Comparison of ENCODE assay signal across 8 cellular contexts in genomic region chr3:179563298-179563934, GRCh38. TPM values are rescaled to one million over a fixed set of nuclear protein-coding genes. Genes with fewer than 3 reads are reported as not detected.
DNase-seq lines count a peak whose midpoint lies in the region; ATAC-seq and TF ChIP-seq lines count a peak whose summit lies in the region.

No MANE protein-coding gene starts in this region.

- H3K4me2 ChIP-seq in OCI-LY7 (ENCODE audit: low read length) = peak overlapping the region; percentile 89

- CTCF ChIA-PET in OCI-LY7 (lab: Charles Lee; ENCODE audit: unreplicated experiment) = interaction anchor here (1.2 kb wide), 1 partner anchor 242 kb away, joined by 5 read pairs; no protein-coding TSS in a partner anchor

- H3K4me1 ChIP-seq in OCI-LY7 (ENCODE audit: insufficient read depth, low read length, poor library complexity, severe bottlenecking) (peaks cover 39% of the 10 kb centered on the region), muscle layer of duodenum (ENCODE audit: control insufficient read depth in 1 of 2, insufficient read depth in 2 of 2, low read length in 2 of 2) (peaks cover 7 to 10% of the 10 kb centered on the region in 2 donors)

- no TSS peak for BruUV-seq in OCI-LY7 (replicated peaks; lab: Mats Ljungman, UMichigan)

- peaks cover 52% of the 10 kb centered on the region for H3K79me2 ChIP-seq in OCI-LY7 (ENCODE audit: insufficient read depth, low read depth, low read length)

- no peaks in the 10 kb centered on the region for H3K27me3 ChIP-seq in muscle layer of duodenum (ENCODE audit: low read depth, low read length)

- ATAC-seq in GM19455 (IDR thresholded peaks at IDR 0.05; ENCODE audit: unreplicated experiment) (peak; percentile 51), HG03571 (IDR thresholded peaks at IDR 0.05; ENCODE audit: unreplicated experiment) (peak; percentile 49)

- peak overlapping the region; percentile 21; the same call in 1 of the 2 replicates for H2AFZ ChIP-seq in OCI-LY7 (ENCODE audit: low read length)

- H3K4me3 ChIP-seq in OCI-LY7 (ENCODE audit: low read depth, low read length, poor library complexity, severe bottlenecking) (peak overlapping the region; percentile 90), muscle layer of duodenum (ENCODE audit: low read depth in 1 of 2, low read length in 2 of 2) (peak overlapping the region; percentile 78 to 88)

- POLR2A ChIA-PET in OCI-LY7 (lab: Charles Lee) = interaction anchor here (0.8 to 2.5 kb wide), 9 partner anchors 17 to 487 kb away, joined by 3 to 11 read pairs (median 4); partner anchors contain the start of genes MRPL47 and NDUFB5

- H3K36me3 ChIP-seq in OCI-LY7 (ENCODE audit: insufficient read depth, low read length) (0 out of 2 replicates have a peak, but pooled peaks cover 5% of the 10 kb centered on the region), muscle layer of duodenum (ENCODE audit: control insufficient read depth in 1 of 2, insufficient read depth in 2 of 2, low read length in 2 of 2) (no peaks in the 10 kb centered on the region)

- intact Hi-C loops in OCI-LY7 (cut with micrococcal nuclease; ENCODE audit: unreplicated experiment) = loop anchor here (2.0 to 5.0 kb wide), 5 partner anchors 89 to 491 kb away; partner anchors contain the start of genes PIK3CA, USP13 and ZMAT3

- H3K9me3 ChIP-seq in OCI-LY7 (ENCODE audit: low read length) = no peaks in the 10 kb centered on the region
- no peaks in the 10 kb centered on the region for H3K9me3 ChIP-seq in muscle layer of duodenum (ENCODE audit: control insufficient read depth in 1 of 2, low read length in 2 of 2)

- peak; percentile 44 for TF ChIP-seq CTCF in OCI-LY7 (conservative IDR thresholded peaks at IDR 0.05; ENCODE audit: low read length)

- H3K27ac ChIP-seq in OCI-LY7 (ENCODE audit: low read depth, low read length, poor library complexity, severe bottlenecking) = peak overlapping the region; percentile 76
- peak overlapping the region; percentile 71 for H3K27ac ChIP-seq in muscle layer of duodenum (ENCODE audit: low read length)

- no peak for TF ChIP-seq POLR2A in erythroblast (IDR thresholded peaks at IDR 0.05; ENCODE audit: low read length)

- DNase-seq in COLO829 (ENCODE audit: low spot score) (peak; percentile 60), OCI-LY7 (ENCODE audit: low spot score) (peak; percentile 81), activated T-cell treated with anti-CD3 and anti-CD28 coated beads for 4 hours (peak; percentile 33), erythroblast (lab: John Stamatoyannopoulos, UW) (peak; percentile 86 to 89)
- DNase-seq in stimulated activated CD8-positive, alpha-beta memory T cell treated with anti-CD3 and anti-CD28 coated beads, Interleukin-7, amount 100 ng/mL, for 24 hours (ENCODE audit: low read depth) = peak; percentile 27

- H3K9me2 ChIP-seq in OCI-LY7 (ENCODE audit: insufficient read depth, low read length) = no peaks in the 10 kb centered on the region

- peaks cover 24% of the 10 kb centered on the region; the same call in 1 of the 2 replicates for H4K20me1 ChIP-seq in OCI-LY7 (ENCODE audit: insufficient read depth, low read length)

RNA-seq across cellular contexts. Expression of gene ACTL6A, which starts 0.7 kb away (rescaled TPM):
- 92.9 and 127 TPM in 2 replicates for total RNA-seq in OCI-LY7 (2014; rRNA removed; shearing (Covaris generic))
- 125 and 126 TPM in 2 replicates for total RNA-seq in OCI-LY7 (2022)

RNA-seq across cellular contexts. Expression of gene MRPL47, which starts 41.0 kb away (rescaled TPM):
- 25.9 and 50.4 TPM in 2 replicates for total RNA-seq in OCI-LY7 (2014; rRNA removed; shearing (Covaris generic))
- 42.5 and 47.2 TPM in 2 replicates for total RNA-seq in OCI-LY7 (2022)

RNA-seq across cellular contexts. Expression of gene NDUFB5, which starts 41.2 kb away (rescaled TPM):
- 81.5 and 84.1 TPM in 2 replicates for total RNA-seq in OCI-LY7 (2014; rRNA removed; shearing (Covaris generic))
- total RNA-seq in OCI-LY7 (2022) = 110 and 112 TPM in 2 replicates

Comparison
In these comparisons a context has a peak if more than half of its experiments do, and no peak if none do; other contexts are left out.
1. Peak in every context shown above with its lines: DNase-seq, ATAC-seq, H3K4me3 ChIP-seq and H3K27ac ChIP-seq.
2. DNase-seq: peak in every context shown above with its lines; median percentile 88 in erythroblast; 81 in OCI-LY7; 60 in COLO829; 33 in activated T-cell treated with anti-CD3 and anti-CD28 coated beads for 4 hours; 27 in stimulated activated CD8-positive, alpha-beta memory T cell treated with anti-CD3 and anti-CD28 coated beads, Interleukin-7, amount 100 ng/mL, for 24 hours.